12 cellular contexts compared by ENCODE assay signal in genomic region chr1:150528997-150529396, GRCh38. TPM values are rescaled to one million over a fixed set of nuclear protein-coding genes. Genes with fewer than 3 reads are reported as not detected.
DNase-seq lines count a peak whose midpoint lies in the region; ATAC-seq and TF ChIP-seq lines count a peak whose summit lies in the region.
"Had no signal": no experiment of that assay in that cellular context is flagged by ENCODE, and none has a peak within 500 bp of the region (broad histone marks: within the 10 kb centered on the region; RNA-seq: fewer than 3 reads in every experiment).

No MANE protein-coding gene starts in this region.

- peaks cover 0 to 34% (median 9%) of the 10 kb centered on the region in 3 donors for H3K4me1 ChIP-seq in gastroesophageal sphincter

- 0 to 8% methylated on average over 2 to 4 of the region's 4 CpGs for WGBS in gastroesophageal sphincter (ENCODE audit: low coverage in 1 of 2), 2 donors

- DNase-seq in HT-29 (ENCODE audit: low spot score) (peak; percentile 42), astrocyte of the hippocampus (ENCODE audit: low read depth, low spot score) (peak; percentile 84), retinal pigment epithelial cell (ENCODE audit: low read depth) (peak; percentile 98), posterior cingulate gyrus (no peak), NOMO-1 treated with DMSO at 0.1 percent for 48 hours (lab: John Stamatoyannopoulos, UW; ENCODE audit: unreplicated experiment) (no peak), COLO829 (ENCODE audit: low spot score) (no peak)
- no peak for DNase-seq in stimulated activated naive CD4-positive, alpha-beta T cell treated with Interleukin-2 at 50 U/mL for 16 hours (lab: John Stamatoyannopoulos, UW)
- DNase-seq: NCI-H1694 treated with DMSO at 0.1 percent for 48 hours; stimulated activated CD4-positive, alpha-beta T cell treated with anti-CD3 and anti-CD28 coated beads, Interleukin-4, amount 100 ng/mL, for 1 hour had no signal

- no peak for TF ChIP-seq CTCF in gastroesophageal sphincter (IDR thresholded peaks at IDR 0.05)
- TF ChIP-seq CTCF in retinal pigment epithelial cell (conservative IDR thresholded peaks at IDR 0.05; ENCODE audit: low read depth, low read length), result no peak

- no peaks in the 10 kb centered on the region for H3K36me3 ChIP-seq in gastroesophageal sphincter

- intact Hi-C loops in posterior cingulate gyrus (cut with DNase I), result no loop called here

- no peak for TF ChIP-seq POLR2A in gastroesophageal sphincter (IDR thresholded peaks at IDR 0.05)

- H3K27ac ChIP-seq in gastroesophageal sphincter, result peak overlapping the region in 3 of 4 donors; percentile 64 to 70 (median 67)
- H3K27ac ChIP-seq: PC-9 had no signal

- no peaks in the 10 kb centered on the region for H3K9me3 ChIP-seq in gastroesophageal sphincter

- no peak for ATAC-seq in gastroesophageal sphincter

- H3K4me3 ChIP-seq in gastroesophageal sphincter (no peak overlapping the region), retinal pigment epithelial cell (ENCODE audit: low read length) (no peak overlapping the region)
- H3K4me3 ChIP-seq: PC-9 had no signal

- TF ChIP-seq EP300 in gastroesophageal sphincter (IDR thresholded peaks at IDR 0.05), result no peak

- no peaks in the 10 kb centered on the region for H3K27me3 ChIP-seq in gastroesophageal sphincter

RNA-seq across cellular contexts. Expression of gene FALEC, which starts 13.4 kb away (rescaled TPM):
- total RNA-seq in HT-29 (2014; rRNA removed; shearing (Covaris generic)), result not detected in 2 replicates
- not detected for total RNA-seq in gastroesophageal sphincter
- total RNA-seq: subcutaneous adipose tissue had no signal

RNA-seq across cellular contexts. Expression of gene ADAMTSL4, which starts 20.2 kb away (rescaled TPM):
- total RNA-seq in HT-29 (2014; rRNA removed; shearing (Covaris generic)), result not detected in 2 replicates
- 10 to 100 TPM; 27.1 to 66.5 (median 36.3) TPM for total RNA-seq in gastroesophageal sphincter

RNA-seq across cellular contexts. Expression of gene ECM1, which starts 21.1 kb away (rescaled TPM):
- total RNA-seq in HT-29 (2014; rRNA removed; shearing (Covaris generic)), result 3.2 and 7.4 TPM in 2 replicates
- total RNA-seq in gastroesophageal sphincter, result 10 to 100 TPM; 12.6 to 29.7 (median 19.4) TPM

RNA-seq across cellular contexts. Expression of gene TARS2, which starts 41.8 kb away (rescaled TPM):
- total RNA-seq in HT-29 (2014; rRNA removed; shearing (Covaris generic)), result 19.8 and 37.7 TPM in 2 replicates
- 10 to 100 TPM in 2 of 4 donors, 1 to 10 TPM in 2; 6.7 to 32.2 (median 10.6) TPM for total RNA-seq in gastroesophageal sphincter

RNA-seq across cellular contexts. Expression of gene MCL1, which starts 50.4 kb away (rescaled TPM):
- 329 and 338 TPM in 2 replicates for total RNA-seq in HT-29 (2014; rRNA removed; shearing (Covaris generic))
- 100 to 1,000 TPM; 212 to 353 (median 317) TPM for total RNA-seq in gastroesophageal sphincter

Comparison
In these comparisons a context has a peak if more than half of its experiments do, and no peak if none do; other contexts are left out.
1. DNase-seq: peak in HT-29 (single experiment), astrocyte of the hippocampus (single experiment) and retinal pigment epithelial cell (single experiment); none in posterior cingulate gyrus (0 of 10), NOMO-1 treated with DMSO at 0.1 percent for 48 hours (single experiment), COLO829 (single experiment) and stimulated activated naive CD4-positive, alpha-beta T cell treated with Interleukin-2 at 50 U/mL for 16 hours (single experiment).
2. RNA of gene ADAMTSL4, which starts 20.2 kb away (total RNA-seq): 27.1 to 66.5 TPM in gastroesophageal sphincter; not detected in HT-29; every median in the first group is over 10 times any median in the second.